In the genomic region with DNA sequence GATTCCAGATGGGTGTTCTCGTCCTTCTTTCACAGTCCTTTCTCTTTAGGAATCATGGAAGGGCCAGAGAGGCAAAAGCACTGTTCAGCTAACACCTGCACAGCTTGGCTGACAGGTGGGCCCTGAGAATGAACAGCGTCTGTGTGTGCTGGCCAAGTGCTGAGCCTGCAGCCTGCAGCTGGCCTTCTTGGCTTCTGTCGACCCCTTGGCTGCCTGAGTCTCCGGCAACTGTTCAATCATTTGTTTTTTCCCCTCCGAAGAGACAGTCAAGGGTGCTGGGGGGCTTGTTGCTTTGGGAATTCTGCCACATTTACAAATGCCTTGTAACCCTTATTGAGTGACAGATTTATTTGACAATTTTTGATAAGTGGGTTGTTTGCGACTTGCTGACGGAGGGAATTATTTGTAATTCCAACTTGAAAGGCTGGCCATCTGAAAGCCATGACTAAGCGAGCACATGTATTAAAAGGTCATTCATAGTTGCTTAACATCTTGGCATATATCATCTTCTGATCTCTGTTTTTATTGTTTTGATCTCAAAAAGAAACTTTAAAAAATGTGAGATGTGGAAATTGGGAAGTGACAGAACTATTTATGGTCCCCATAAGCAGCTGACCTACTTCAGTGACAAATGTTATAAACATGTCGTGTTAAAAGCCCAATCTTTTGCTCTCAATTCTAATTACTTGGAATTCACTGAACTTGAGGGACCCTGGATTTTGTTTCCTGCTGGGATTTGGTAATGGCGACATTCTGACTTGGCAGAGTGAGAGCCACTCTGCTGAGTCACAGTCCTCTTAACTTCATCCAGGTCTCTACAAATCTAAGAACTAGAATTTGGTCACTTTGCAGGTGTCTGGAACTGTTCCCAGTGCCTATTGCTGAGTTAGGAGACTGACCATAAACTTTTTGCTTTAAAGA, we compare ENCODE assay signal across 18 cellular contexts. TPM values are rescaled to one million over a fixed set of nuclear protein-coding genes. Genes with fewer than 3 reads are reported as not detected.
DNase-seq lines count a peak whose midpoint lies in the region; ATAC-seq, FAIRE-seq and TF ChIP-seq lines count a peak whose summit lies in the region.
"Had no signal": no experiment of that assay in that cellular context is flagged by ENCODE, and none has a peak within 500 bp of the region (broad histone marks: within the 10 kb centered on the region; RNA-seq: fewer than 3 reads in every experiment).

No MANE protein-coding gene starts in this region.

- peak overlapping the region in 1 of 2 donors; percentile 40 for H3K27ac ChIP-seq in right atrium auricular region
- no peak overlapping the region for H3K27ac ChIP-seq in keratinocyte (ENCODE audit: control insufficient read depth, insufficient read depth, low read length)
- H3K27ac ChIP-seq in aorta (ENCODE audit: low read depth in 1 of 2, low read length in 2 of 2), result peak overlapping the region in 1 of 2 donors; percentile 10
- H3K27ac ChIP-seq: ovary, SJSA1 had no signal

- H3K4me1 Mint-ChIP-seq in glutamatergic neuron (ENCODE audit: low read depth, unreplicated experiment), result no peaks in the 10 kb centered on the region
- H3K4me1 Mint-ChIP-seq: activated CD8-positive, alpha-beta memory T cell treated with anti-CD3 and anti-CD28 coated beads, Interleukin-2, amount 10 ng/mL, durations not matched to agents 7 days and 5 days; activated naive CD8-positive, alpha-beta T cell treated with anti-CD3 and anti-CD28 coated beads, Interleukin-2, amount 10 ng/mL, durations not matched to agents 7 days and 5 days had no signal

- H3K4me1 ChIP-seq in right atrium auricular region, result peaks cover 0 to 12% of the 10 kb centered on the region in 2 donors
- no peaks in the 10 kb centered on the region for H3K4me1 ChIP-seq in keratinocyte (ENCODE audit: control insufficient read depth, extremely low read depth, insufficient read depth, low read length)
- peaks cover 2 to 7% of the 10 kb centered on the region in 2 donors for H3K4me1 ChIP-seq in aorta (ENCODE audit: control insufficient read depth in 1 of 2, insufficient read depth in 2 of 2, low read length in 2 of 2)
- H3K4me1 ChIP-seq: BE2C, SJSA1 had no signal

- H3K27me3 Mint-ChIP-seq in glutamatergic neuron (ENCODE audit: unreplicated experiment), result no peaks in the 10 kb centered on the region
- H3K27me3 Mint-ChIP-seq: activated CD8-positive, alpha-beta memory T cell treated with anti-CD3 and anti-CD28 coated beads, Interleukin-2, amount 10 ng/mL, durations not matched to agents 7 days and 5 days had no signal

- peaks cover 8% of the 10 kb centered on the region for H3K36me3 Mint-ChIP-seq in glutamatergic neuron (ENCODE audit: unreplicated experiment)
- H3K36me3 Mint-ChIP-seq: activated CD8-positive, alpha-beta memory T cell treated with anti-CD3 and anti-CD28 coated beads, Interleukin-2, amount 10 ng/mL, durations not matched to agents 7 days and 5 days; activated naive CD8-positive, alpha-beta T cell treated with anti-CD3 and anti-CD28 coated beads, Interleukin-2, amount 10 ng/mL, durations not matched to agents 7 days and 5 days had no signal

- peak; percentile 69 for ATAC-seq in Right ventricle myocardium superior (ENCODE audit: poor library complexity)
- peak; percentile 54 for ATAC-seq in aorta (ENCODE audit: low FRiP score)
- ATAC-seq: activated CD8-positive, alpha-beta memory T cell treated with anti-CD3 and anti-CD28 coated beads, Interleukin-2, amount 10 ng/mL, durations not matched to agents 7 days and 5 days; stimulated activated naive CD8-positive, alpha-beta T cell treated with anti-CD3 and anti-CD28 coated beads, Interleukin-15, Interleukin-2, amounts not matched to agents 100 U/mL and 50 U/mL, for 24 hours had no signal

- no peak overlapping the region for H2AFZ ChIP-seq in keratinocyte (ENCODE audit: control insufficient read depth, low read length)

- WGBS in aorta, 2 donors, result 10 to 23% methylated on average over 10 of the region's 10 CpGs

- H3K9me1 ChIP-seq in keratinocyte (ENCODE audit: control insufficient read depth, extremely low read depth, insufficient read depth, low read length), result no peaks in the 10 kb centered on the region

- intact Hi-C loops in Right ventricle myocardium superior (cut with DNase I), result no loop called here
- intact Hi-C loops in aorta (cut with DNase I), result loop anchor here in 1 of 2 donors (5.0 kb wide), 1 partner anchor 603 kb away; the partner anchor contains the start of gene BMP2

- peak; percentile 20 for FAIRE-seq in keratinocyte (lab: Jason Lieb, UNC)

- no peaks in the 10 kb centered on the region for H3K9me3 ChIP-seq in right atrium auricular region
- no peaks in the 10 kb centered on the region for H3K9me3 ChIP-seq in keratinocyte (ENCODE audit: control insufficient read depth, low read depth, low read length)
- H3K9me3 ChIP-seq in aorta (ENCODE audit: control insufficient read depth, low read length), result no peaks in the 10 kb centered on the region
- H3K9me3 ChIP-seq: BE2C, ovary, SJSA1 had no signal

- no peak overlapping the region for H3K4me3 Mint-ChIP-seq in glutamatergic neuron (ENCODE audit: unreplicated experiment)
- H3K4me3 Mint-ChIP-seq: activated CD8-positive, alpha-beta memory T cell treated with anti-CD3 and anti-CD28 coated beads, Interleukin-2, amount 10 ng/mL, durations not matched to agents 7 days and 5 days; activated naive CD8-positive, alpha-beta T cell treated with anti-CD3 and anti-CD28 coated beads, Interleukin-2, amount 10 ng/mL, durations not matched to agents 7 days and 5 days had no signal

- no peak overlapping the region for H3K4me2 ChIP-seq in keratinocyte (ENCODE audit: control insufficient read depth, extremely low read depth, insufficient read depth, low read depth, low read length)

- H3K4me3 ChIP-seq in right atrium auricular region (no peak overlapping the region), keratinocyte (ENCODE audit: control insufficient read depth in 2 of 3, extremely low read depth in 1 of 3, insufficient read depth in 2 of 3, low read depth in 1 of 3, low read length in 3 of 3) (no peak overlapping the region), aorta (ENCODE audit: low read length in 2 of 2) (no peak overlapping the region)
- H3K4me3 ChIP-seq: ovary, SJSA1 had no signal

- dilution Hi-C loops in keratinocyte (cut with MboI; ENCODE audit: extremely low pct_ligation_motif_present, low sequenced_read_pairs), result no loop called here

- H3K9me3 Mint-ChIP-seq in glutamatergic neuron (ENCODE audit: unreplicated experiment), result no peaks in the 10 kb centered on the region
- H3K9me3 Mint-ChIP-seq: activated naive CD8-positive, alpha-beta T cell treated with anti-CD3 and anti-CD28 coated beads, Interleukin-2, amount 10 ng/mL, durations not matched to agents 7 days and 5 days had no signal

- H3K79me2 ChIP-seq in keratinocyte (ENCODE audit: control insufficient read depth, insufficient read depth, low read length), result no peaks in the 10 kb centered on the region

- no peaks in the 10 kb centered on the region for H3K27me3 ChIP-seq in right atrium auricular region
- H3K27me3 ChIP-seq in keratinocyte (ENCODE audit: control insufficient read depth, extremely low read depth, insufficient read depth, low read length), result peaks cover 10% of the 10 kb centered on the region
- H3K27me3 ChIP-seq in aorta (ENCODE audit: control insufficient read depth in 1 of 2, insufficient read depth in 2 of 2, low read length in 1 of 2), result no peaks in the 10 kb centered on the region
- H3K27me3 ChIP-seq: BE2C, ovary, SJSA1 had no signal

- H3K27ac Mint-ChIP-seq in glutamatergic neuron (ENCODE audit: unreplicated experiment), result no peak overlapping the region
- H3K27ac Mint-ChIP-seq: activated CD8-positive, alpha-beta memory T cell treated with anti-CD3 and anti-CD28 coated beads, Interleukin-2, amount 10 ng/mL, durations not matched to agents 7 days and 5 days; activated naive CD8-positive, alpha-beta T cell treated with anti-CD3 and anti-CD28 coated beads, Interleukin-2, amount 10 ng/mL, durations not matched to agents 7 days and 5 days had no signal

- peak; percentile 60 for DNase-seq in Right ventricle myocardium superior
- no peak for DNase-seq in right atrium auricular region (ENCODE audit: low spot score)
- DNase-seq in astrocyte of the hippocampus (ENCODE audit: low read depth, low spot score), result peak; percentile 61
- DNase-seq in keratinocyte (ENCODE audit: low read depth, low spot score), result no peak
- DNase-seq in aorta, result no peak
- no peak for DNase-seq in glutamatergic neuron
- no peak for DNase-seq in NCI-H82 treated with DMSO at 0.1 percent for 48 hours (lab: John Stamatoyannopoulos, UW; ENCODE audit: unreplicated experiment)
- no peak for DNase-seq in activated CD4-positive, alpha-beta T cell treated with anti-CD3 and anti-CD28 coated beads for 4 hours
- DNase-seq: activated CD8-positive, alpha-beta memory T cell treated with anti-CD3 and anti-CD28 coated beads, Interleukin-2, amount 10 ng/mL, durations not matched to agents 7 days and 5 days; activated naive CD8-positive, alpha-beta T cell treated with anti-CD3 and anti-CD28 coated beads, Interleukin-2, amount 10 ng/mL, durations not matched to agents 7 days and 5 days; BE2C; GDM1; KBM-7; NCI-H345; ovary; stimulated activated CD4-positive, alpha-beta T cell treated with anti-CD3 and anti-CD28 coated beads, Interleukin-4, amount 100 ng/mL, for 24 hours; stimulated activated naive CD8-positive, alpha-beta T cell treated with anti-CD3 and anti-CD28 coated beads, Interleukin-15, Interleukin-2, amounts not matched to agents 100 U/mL and 50 U/mL, for 24 hours had no signal

- TF ChIP-seq CTCF in right atrium auricular region (IDR thresholded peaks at IDR 0.05) (no peak), keratinocyte (optimal IDR thresholded peaks at IDR 0.05 in 1 of 3, IDR thresholded peaks at IDR 0.05 in 1 of 3, conservative IDR thresholded peaks at IDR 0.05 in 1 of 3; ENCODE audit: extremely low read depth in 1 of 3, insufficient read depth in 2 of 3, low read length in 3 of 3) (no peak), glutamatergic neuron (IDR thresholded peaks at IDR 0.05; ENCODE audit: partially characterized antibody, unreplicated experiment) (no peak)

- no peak overlapping the region for H3K9ac ChIP-seq in keratinocyte (ENCODE audit: control insufficient read depth, extremely low read depth, insufficient read depth, low read length)

- H4K20me1 ChIP-seq in keratinocyte (ENCODE audit: control insufficient read depth, extremely low read depth, insufficient read depth, low read length), result no peaks in the 10 kb centered on the region

- H3K36me3 ChIP-seq in right atrium auricular region (no peaks in the 10 kb centered on the region), keratinocyte (ENCODE audit: control insufficient read depth in 2 of 2, extremely low read depth in 1 of 2, insufficient read depth in 2 of 2, low read length in 2 of 2) (no peaks in the 10 kb centered on the region), aorta (ENCODE audit: control insufficient read depth in 1 of 2, insufficient read depth in 2 of 2, low read length in 1 of 2) (no peaks in the 10 kb centered on the region)
- H3K36me3 ChIP-seq: BE2C, ovary, SJSA1 had no signal

RNA-seq across cellular contexts. Expression of gene FERMT1, which starts 41.9 kb away (rescaled TPM):
- total RNA-seq in Right ventricle myocardium superior (1.0 TPM), right atrium auricular region (1 to 10 TPM in 1 of 2 donors, under 1 TPM in 1; 0.67 to 1.5 TPM), aorta (1 to 10 TPM in 1 of 2 donors, under 1 TPM in 1; 0.39 to 1.5 TPM), glutamatergic neuron (ENCODE audit: unreplicated experiment) (0.29 TPM)
- polyA plus RNA-seq in keratinocyte (68.4 to 312 TPM (median 134 TPM) in 3 replicates), aorta (1 to 10 TPM in 1 of 2 donors, under 1 TPM in 1; 0.03 to 1.1 TPM)
- polyA plus RNA-seq in keratinocyte (2011; ENCODE audit: low read depth), result 26.6 TPM
- polyA plus RNA-seq in keratinocyte (2011; cell fraction: cytosol; rRNA removed), result 130 and 199 TPM in 2 replicates
- 155 and 157 TPM in 2 replicates for polyA plus RNA-seq in keratinocyte (2011; cell fraction: nucleus; rRNA removed)
- 31.9 and 172 TPM in 2 replicates for polyA plus RNA-seq in keratinocyte (2012; ENCODE audit: low replicate concordance)
- 76.1 to 167 TPM (median 130 TPM) in 3 replicates for polyA minus RNA-seq in keratinocyte
- 56.4 TPM for polyA minus RNA-seq in keratinocyte (2011; cell fraction: cytosol; rRNA and poly(A)+ RNA removed)
- 59.8 and 138 TPM in 2 replicates for polyA minus RNA-seq in keratinocyte (2011; cell fraction: nucleus; rRNA and poly(A)+ RNA removed)
- total RNA-seq: activated naive CD8-positive, alpha-beta T cell treated with anti-CD3 and anti-CD28 coated beads, Interleukin-2, amount 10 ng/mL, durations not matched to agents 7 days and 5 days had no signal

Comparison
In these comparisons a context has a peak if more than half of its experiments do, and no peak if none do; other contexts are left out.
1. DNase-seq: peak in Right ventricle myocardium superior (single experiment) and astrocyte of the hippocampus (single experiment); none in right atrium auricular region (single experiment), keratinocyte (single experiment), aorta (0 of 2), glutamatergic neuron (single experiment), NCI-H82 treated with DMSO at 0.1 percent for 48 hours (single experiment) and activated CD4-positive, alpha-beta T cell treated with anti-CD3 and anti-CD28 coated beads for 4 hours (0 of 2).